In genomic region chr1:1538989-1539309, GRCh38 we compare ENCODE assay signal across 12 cellular contexts. TPM values are rescaled to one million over a fixed set of nuclear protein-coding genes. Genes with fewer than 3 reads are reported as not detected.
DNase-seq lines count a peak whose midpoint lies in the region; ATAC-seq and TF ChIP-seq lines count a peak whose summit lies in the region.
"Had no signal": no experiment of that assay in that cellular context is flagged by ENCODE, and none has a peak within 500 bp of the region (broad histone marks: within the 10 kb centered on the region; RNA-seq: fewer than 3 reads in every experiment).

No MANE protein-coding gene starts in this region.

- 95% methylated on average over 10 of the region's 18 CpGs for WGBS in SK-N-SH (ENCODE audit: low lambda C conversion rate)

- H3K9ac ChIP-seq in SK-N-SH = no peak overlapping the region

- no peak overlapping the region for H2AFZ ChIP-seq in SK-N-SH (ENCODE audit: low read depth)

- no peaks in the 10 kb centered on the region for H3K27me3 Mint-ChIP-seq in chondrocyte (ENCODE audit: low read depth)
- peaks cover 4% of the 10 kb centered on the region for H3K27me3 Mint-ChIP-seq in memory B cell
- no peaks in the 10 kb centered on the region for H3K27me3 Mint-ChIP-seq in Caco-2 (ENCODE audit: insufficient read depth, unreplicated experiment)

- H3K36me3 Mint-ChIP-seq in chondrocyte (ENCODE audit: low read depth) (peaks cover 5% of the 10 kb centered on the region), memory B cell (peaks cover 5% of the 10 kb centered on the region), Caco-2 (ENCODE audit: insufficient read depth, unreplicated experiment) (peaks cover 38% of the 10 kb centered on the region)

- CTCF ChIA-PET in SK-N-SH (lab: Yijun Ruan, JAX) (interaction anchor here (0.9 to 1.0 kb wide), 2 partner anchors 14 to 35 kb away, joined by 3 to 4 read pairs; no protein-coding TSS in a partner anchor), Caco-2 (lab: Charles Lee) (interaction anchor here (0.7 kb wide), 1 partner anchor 184 kb away, joined by 5 read pairs; no protein-coding TSS in a partner anchor)

- H3K79me2 ChIP-seq in SK-N-SH (ENCODE audit: insufficient read depth) = no peaks in the 10 kb centered on the region

- H3K4me1 Mint-ChIP-seq in chondrocyte (ENCODE audit: low read depth) = peaks cover 7% of the 10 kb centered on the region
- peaks cover 5% of the 10 kb centered on the region for H3K4me1 Mint-ChIP-seq in memory B cell
- H3K4me1 Mint-ChIP-seq in Caco-2 (ENCODE audit: low read depth, unreplicated experiment) = no peaks in the 10 kb centered on the region

- H3K9me3 ChIP-seq in SK-N-SH (no peaks in the 10 kb centered on the region), Caco-2 (no peaks in the 10 kb centered on the region)

- H3K27ac ChIP-seq in SK-N-SH (ENCODE audit: low read depth in 2 of 2, low read length in 1 of 2) (no peak overlapping the region; a peak in 1 of 4 replicates), substantia nigra (ENCODE audit: low read depth, low read length, poor library complexity, severe bottlenecking) (peak overlapping the region; percentile 51)
- H3K27ac ChIP-seq: 22Rv1 had no signal

- intact Hi-C loops in Caco-2 (cut with micrococcal nuclease; ENCODE audit: unreplicated experiment) = no loop called here

- POLR2A ChIA-PET in SK-N-SH (lab: Yijun Ruan, JAX) = interaction anchor here (1.0 kb wide), 1 partner anchor 137 kb away, joined by 3 read pairs; no protein-coding TSS in a partner anchor
- POLR2A ChIA-PET in Caco-2 (lab: Charles Lee) = no interaction called here

- no peak for TF ChIP-seq EP300 in SK-N-SH (IDR thresholded peaks at IDR 0.05; ENCODE audit: borderline replicate concordance in 1 of 2, low read depth in 1 of 2, low read length in 1 of 2)

- peaks cover 5% of the 10 kb centered on the region for H3F3A ChIP-seq in SK-N-SH (replicated peaks; ENCODE audit: insufficient read depth)

- H3K27ac Mint-ChIP-seq in chondrocyte (ENCODE audit: unreplicated experiment) = no peak overlapping the region
- no peak overlapping the region for H3K27ac Mint-ChIP-seq in memory B cell
- H3K27ac Mint-ChIP-seq in Caco-2 (ENCODE audit: unreplicated experiment) = no peak overlapping the region

- H3K27me3 ChIP-seq in SK-N-SH (ENCODE audit: insufficient read depth) (no peaks in the 10 kb centered on the region), Caco-2 (replicated peaks; ENCODE audit: control insufficient read depth, insufficient read depth, low read length) (no peaks in the 10 kb centered on the region)

- TF ChIP-seq RAD21 in SK-N-SH (IDR thresholded peaks at IDR 0.05; ENCODE audit: low read length) = no peak

- H3K4me1 ChIP-seq in SK-N-SH (ENCODE audit: control insufficient read depth in 1 of 2, insufficient read depth in 2 of 2, low read depth in 1 of 2, low read length in 1 of 2) = peaks cover 0 to 17% of the 10 kb centered on the region in 2 experiments; a peak in 1 of 4 replicates
- H3K4me1 ChIP-seq in Caco-2 = no peaks in the 10 kb centered on the region

- H4K20me1 ChIP-seq in SK-N-SH (ENCODE audit: insufficient read depth) = no peaks in the 10 kb centered on the region

- ATAC-seq in SK-N-SH treated with all-trans-retinoic acid at 6 μM for 48 hours (no peak), memory B cell (ENCODE audit: low read depth) (no peak)

- H3K4me2 ChIP-seq in SK-N-SH = 0 out of 2 replicates have a peak overlapping the region, but pooled peaks have one; percentile 66

- no peak for TF ChIP-seq CTCF in SK-N-SH (IDR thresholded peaks at IDR 0.05)
- TF ChIP-seq CTCF in chondrocyte (IDR thresholded peaks at IDR 0.05) = no peak
- TF ChIP-seq CTCF in Caco-2 (IDR thresholded peaks at IDR 0.05; ENCODE audit: insufficient read depth in 1 of 2, low read depth in 1 of 2, low read length in 1 of 2, severe bottlenecking in 1 of 2, unreplicated experiment in 1 of 2) = no peak

- H3K4me3 Mint-ChIP-seq in chondrocyte (ENCODE audit: unreplicated experiment) (peak overlapping the region; percentile 72), memory B cell (peak overlapping the region; percentile 11), Caco-2 (ENCODE audit: unreplicated experiment) (no peak overlapping the region)

- H3K4me3 ChIP-seq in SK-N-SH (ENCODE audit: low read depth in 2 of 2, low read length in 1 of 2) (peak overlapping the region in 1 of 2 experiments; percentile 50; a peak in 2 of 4 replicates), Caco-2 (ENCODE audit: low read depth, low read length) (no peak overlapping the region)

- no peaks in the 10 kb centered on the region for H3K9me2 ChIP-seq in SK-N-SH

- no TSS peak for BruUV-seq in Caco-2 (replicated peaks; lab: Mats Ljungman, UMichigan)

- DNase-seq in SK-N-SH = no peak
- no peak for DNase-seq in chondrocyte (ENCODE audit: low spot score)
- no peak for DNase-seq in memory B cell (ENCODE audit: low spot score in 2 of 2)
- no peak for DNase-seq in substantia nigra (lab: John Stamatoyannopoulos, UW)
- no peak for DNase-seq in Caco-2
- DNase-seq in dedifferentiated amniotic fluid mesenchymal stem cell (ENCODE audit: extremely low spot score) = no peak
- no peak for DNase-seq in superior temporal gyrus (ENCODE audit: extremely low spot score)
- DNase-seq: activated CD4-positive, CD25-positive, alpha-beta regulatory T cell treated with anti-CD3 and anti-CD28 coated beads, Interleukin-2, amount 50 U/mL, for 72 hours; activated gamma-delta T cell; small intestine had no signal

- H3K36me3 ChIP-seq in SK-N-SH (replicated peaks in 1 of 2; ENCODE audit: control insufficient read depth in 1 of 2, insufficient read depth in 2 of 2, low read length in 1 of 2) = peaks cover 0 to 40% of the 10 kb centered on the region in 2 experiments
- no peaks in the 10 kb centered on the region for H3K36me3 ChIP-seq in Caco-2 (ENCODE audit: control insufficient read depth, insufficient read depth, low read length)

- no peaks in the 10 kb centered on the region for H3K9me3 Mint-ChIP-seq in chondrocyte (ENCODE audit: low read depth)
- no peaks in the 10 kb centered on the region for H3K9me3 Mint-ChIP-seq in memory B cell
- H3K9me3 Mint-ChIP-seq in Caco-2 (ENCODE audit: unreplicated experiment) = no peaks in the 10 kb centered on the region

TF ChIP-seq in SK-N-SH, 30 proteins besides CTCF, POLR2A, EP300 and RAD21 (continues in another document):
- no peak for TF ChIP-seq SMC3 (IDR thresholded peaks at IDR 0.05; ENCODE audit: low read depth, low read length)
- TF ChIP-seq ZBTB33 (IDR thresholded peaks at IDR 0.05; ENCODE audit: borderline replicate concordance, low read depth) = no peak
- no peak for TF ChIP-seq RXRA (IDR thresholded peaks at IDR 0.05; ENCODE audit: borderline replicate concordance, low read depth)
- TF ChIP-seq FOXM1 (IDR thresholded peaks at IDR 0.05; ENCODE audit: low read depth) = no peak
- no peak for TF ChIP-seq RCOR1 (IDR thresholded peaks at IDR 0.05; ENCODE audit: low read length)

TF ChIP-seq in SK-N-SH treated with all-trans-retinoic acid at 6 μM for 48 hours, 23 proteins besides CTCF, POLR2A, EP300 and RAD21 (continues in another document):
- TF ChIP-seq PATZ1 (CRISPR knock-in tag; IDR thresholded peaks at IDR 0.05; ENCODE audit: borderline replicate concordance) (no peak), PPARA (CRISPR knock-in tag; IDR thresholded peaks at IDR 0.05; ENCODE audit: borderline replicate concordance) (no peak), ZNF70 (CRISPR knock-in tag; IDR thresholded peaks at IDR 0.05) (no peak), TOX (CRISPR knock-in tag; IDR thresholded peaks at IDR 0.05; ENCODE audit: borderline replicate concordance) (no peak), ESRRG (CRISPR knock-in tag; IDR thresholded peaks at IDR 0.05) (no peak), CSRNP3 (CRISPR knock-in tag; IDR thresholded peaks at IDR 0.05) (no peak), ZFP30 (CRISPR knock-in tag; IDR thresholded peaks at IDR 0.05) (no peak), TCF4 (CRISPR knock-in tag; IDR thresholded peaks at IDR 0.05; ENCODE audit: borderline replicate concordance) (no peak)

RNA-seq across cellular contexts. Expression of gene TMEM240, which starts 1.5 kb away (rescaled TPM):
- polyA plus RNA-seq in SK-N-SH (2012; rRNA removed) = 6.5 and 8.1 TPM in 2 replicates
- 3.1 and 4.9 TPM in 2 replicates for polyA plus RNA-seq in SK-N-SH (2012; cell fraction: cytosol; rRNA removed)
- polyA plus RNA-seq in SK-N-SH (2012; cell fraction: nucleus; rRNA removed) = 18.5 and 29.8 TPM in 2 replicates
- total RNA-seq in chondrocyte (3.6 to 6.1 TPM (median 5.8 TPM) in 3 replicates), Caco-2 (2022) (1.0 and 1.2 TPM in 2 replicates)

RNA-seq across cellular contexts. Expression of gene ATAD3A, which starts 27.0 kb away (rescaled TPM):
- 34.1 and 40.2 TPM in 2 replicates for polyA plus RNA-seq in SK-N-SH (2012; rRNA removed)
- 17.6 and 25.1 TPM in 2 replicates for polyA plus RNA-seq in SK-N-SH (2012; cell fraction: cytosol; rRNA removed)
- 85.0 and 87.9 TPM in 2 replicates for polyA plus RNA-seq in SK-N-SH (2012; cell fraction: nucleus; rRNA removed)
- 29.9 to 39.6 TPM (median 34.6 TPM) in 3 replicates for total RNA-seq in chondrocyte
- total RNA-seq in Caco-2 (2022) = 58.6 and 67.3 TPM in 2 replicates

RNA-seq across cellular contexts. Expression of gene SSU72, which starts 35.7 kb away (rescaled TPM):
- polyA plus RNA-seq in SK-N-SH (2012; rRNA removed) = 73.6 and 104 TPM in 2 replicates
- polyA plus RNA-seq in SK-N-SH (2012; cell fraction: cytosol; rRNA removed) = 90.3 and 97.8 TPM in 2 replicates
- 72.0 and 84.8 TPM in 2 replicates for polyA plus RNA-seq in SK-N-SH (2012; cell fraction: nucleus; rRNA removed)
- total RNA-seq in chondrocyte = 99.7 to 129 TPM (median 100 TPM) in 3 replicates
- 91.5 and 96.2 TPM in 2 replicates for total RNA-seq in Caco-2 (2022)
